14 cellular contexts compared by ENCODE assay signal in genomic region chr6:52507557-52508260, GRCh38.
DNase-seq lines count a peak whose midpoint lies in the region; ATAC-seq and TF ChIP-seq lines count a peak whose summit lies in the region.
"Had no signal": no experiment of that assay in that cellular context is flagged by ENCODE, and none has a peak within 500 bp of the region (broad histone marks: within the 10 kb centered on the region; RNA-seq: fewer than 3 reads in every experiment).

No MANE protein-coding gene starts in this region.

- no peak for TF ChIP-seq RAD21 in SK-N-SH (IDR thresholded peaks at IDR 0.05; ENCODE audit: low read length)

- no peaks in the 10 kb centered on the region for H3K9me3 Mint-ChIP-seq in neural progenitor cell

- H3K4me3 ChIP-seq in SK-N-SH (ENCODE audit: low read depth in 2 of 2, low read length in 1 of 2), result no peak overlapping the region
- no peak overlapping the region for H3K4me3 ChIP-seq in PC-3 (ENCODE audit: low read length)
- no peak overlapping the region for H3K4me3 ChIP-seq in thoracic aorta
- no peak overlapping the region for H3K4me3 ChIP-seq in neural progenitor cell

- H3K9me3 ChIP-seq in SK-N-SH, result no peaks in the 10 kb centered on the region
- H3K9me3 ChIP-seq in PC-3 (ENCODE audit: low read length), result no peaks in the 10 kb centered on the region
- no peaks in the 10 kb centered on the region for H3K9me3 ChIP-seq in thoracic aorta
- no peaks in the 10 kb centered on the region for H3K9me3 ChIP-seq in neural progenitor cell (ENCODE audit: low read depth)

- DNase-seq in SK-N-SH, result no peak
- DNase-seq in PC-3, result peak; percentile 35
- peak; percentile 84 for DNase-seq in fibroblast of peridontal ligament (ENCODE audit: extremely low read depth)
- DNase-seq in thoracic aorta (ENCODE audit: low spot score), result no peak
- DNase-seq in neural progenitor cell (ENCODE audit: low spot score), result no peak
- DNase-seq in COR-L47 (lab: John Stamatoyannopoulos, UW), result no peak
- no peak for DNase-seq in DMS 273 (lab: John Stamatoyannopoulos, UW; ENCODE audit: unreplicated experiment)
- DNase-seq: activated CD4-positive, alpha-beta T cell treated with anti-CD3 and anti-CD28 coated beads, Interleukin-2, amount 50 U/mL, for 4 hours; cerebellar nuclear complex; NCI-H2081 treated with DMSO at 0.1 percent for 48 hours; T-helper 17 cell had no signal

- H3K9ac ChIP-seq in SK-N-SH, result no peak overlapping the region
- H3K9ac ChIP-seq in PC-3 (ENCODE audit: low read length), result no peak overlapping the region
- H3K9ac ChIP-seq in neural progenitor cell, result no peak overlapping the region

- H3K79me2 ChIP-seq in SK-N-SH (ENCODE audit: insufficient read depth) (peaks cover 17% of the 10 kb centered on the region; the same call in 1 of the 2 replicates), PC-3 (ENCODE audit: low read length) (no peaks in the 10 kb centered on the region), neural progenitor cell (ENCODE audit: low read depth) (no peaks in the 10 kb centered on the region)

- H3K4me1 ChIP-seq in SK-N-SH (ENCODE audit: control insufficient read depth in 1 of 2, insufficient read depth in 2 of 2, low read depth in 1 of 2, low read length in 1 of 2) (peaks cover 28 to 49% of the 10 kb centered on the region in 2 experiments; a peak in 3 of 4 replicates), PC-3 (ENCODE audit: insufficient read depth, low read length) (peaks cover 43% of the 10 kb centered on the region), thoracic aorta (ENCODE audit: control insufficient read depth in 1 of 2, low read depth in 2 of 2) (peaks cover 47 to 87% of the 10 kb centered on the region in 2 donors), neural progenitor cell (peaks cover 3% of the 10 kb centered on the region)

- peaks cover 12% of the 10 kb centered on the region for H3K4me1 Mint-ChIP-seq in neural progenitor cell

- TF ChIP-seq EP300 in SK-N-SH (IDR thresholded peaks at IDR 0.05; ENCODE audit: borderline replicate concordance in 1 of 2, low read depth in 1 of 2, low read length in 1 of 2), result no peak

- H3K36me3 ChIP-seq in SK-N-SH (replicated peaks in 1 of 2; ENCODE audit: control insufficient read depth in 1 of 2, insufficient read depth in 2 of 2, low read length in 1 of 2) (peaks cover 51 to 61% of the 10 kb centered on the region in 2 experiments), PC-3 (ENCODE audit: low read depth, low read length) (peaks cover 15% of the 10 kb centered on the region), thoracic aorta (peaks cover 24% of the 10 kb centered on the region), neural progenitor cell (no peaks in the 10 kb centered on the region)

- no peaks in the 10 kb centered on the region for H3K27me3 ChIP-seq in SK-N-SH (ENCODE audit: insufficient read depth)
- no peaks in the 10 kb centered on the region for H3K27me3 ChIP-seq in PC-3 (ENCODE audit: low read length)
- H3K27me3 ChIP-seq in thoracic aorta (replicated peaks; ENCODE audit: insufficient read depth), result no peaks in the 10 kb centered on the region
- no peaks in the 10 kb centered on the region for H3K27me3 ChIP-seq in neural progenitor cell

- intact Hi-C loops in PC-3 (cut with micrococcal nuclease), result no loop called here

- no TSS peak for BruUV-seq in PC-3 (replicated peaks; lab: Mats Ljungman, UMichigan)

- CTCF ChIA-PET in SK-N-SH (lab: Yijun Ruan, JAX) (interaction anchor here (1.0 kb wide), 1 partner anchor 17 kb away, joined by 3 read pairs; no protein-coding TSS in a partner anchor), PC-3 (lab: Charles Lee) (no interaction called here)

- POLR2A ChIA-PET in SK-N-SH (lab: Yijun Ruan, JAX) (no interaction called here), PC-3 (lab: Charles Lee; ENCODE audit: unreplicated experiment) (no interaction called here)

- no peaks in the 10 kb centered on the region for H4K20me1 ChIP-seq in SK-N-SH (ENCODE audit: insufficient read depth)
- H4K20me1 ChIP-seq in PC-3 (ENCODE audit: low read length), result no peaks in the 10 kb centered on the region
- H4K20me1 ChIP-seq in neural progenitor cell (ENCODE audit: low read depth), result no peaks in the 10 kb centered on the region

- no peaks in the 10 kb centered on the region for H3K9me2 ChIP-seq in SK-N-SH
- H3K9me2 ChIP-seq in PC-3 (replicated peaks; ENCODE audit: low read length), result no peaks in the 10 kb centered on the region

- H3K4me2 ChIP-seq in SK-N-SH (no peak overlapping the region), PC-3 (ENCODE audit: low read length) (no peak overlapping the region), neural progenitor cell (no peak overlapping the region)

- H3K4me3 Mint-ChIP-seq in neural progenitor cell, result no peak overlapping the region
- H3K4me3 Mint-ChIP-seq: T-helper 17 cell had no signal

- no peak overlapping the region for H3K27ac Mint-ChIP-seq in neural progenitor cell

- H3K27ac ChIP-seq in SK-N-SH (ENCODE audit: low read depth in 2 of 2, low read length in 1 of 2) (no peak overlapping the region; a peak in 1 of 4 replicates), PC-3 (ENCODE audit: low read length) (no peak overlapping the region), thoracic aorta (peak overlapping the region; percentile 8 to 15), neural progenitor cell (no peak overlapping the region)

- TF ChIP-seq CTCF in SK-N-SH (IDR thresholded peaks at IDR 0.05) (no peak), PC-3 (conservative IDR thresholded peaks at IDR 0.05; ENCODE audit: low read depth, low read length) (no peak), thoracic aorta (IDR thresholded peaks at IDR 0.05) (no peak), neural progenitor cell (IDR thresholded peaks at IDR 0.05) (no peak)

- 90% methylated on average over 3 of the region's 3 CpGs for WGBS in SK-N-SH (ENCODE audit: low lambda C conversion rate)

- H2AFZ ChIP-seq in SK-N-SH (ENCODE audit: low read depth) (no peak overlapping the region), PC-3 (ENCODE audit: low read length) (no peak overlapping the region), neural progenitor cell (replicated peaks) (no peak overlapping the region)

- H3K27me3 Mint-ChIP-seq in neural progenitor cell (ENCODE audit: insufficient read depth, low read depth), result no peaks in the 10 kb centered on the region
- H3K27me3 Mint-ChIP-seq: T-helper 17 cell had no signal

- peaks cover 39% of the 10 kb centered on the region for H3F3A ChIP-seq in SK-N-SH (replicated peaks; ENCODE audit: insufficient read depth)
- H3F3A ChIP-seq in PC-3 (ENCODE audit: low read length, unreplicated experiment), result no peaks in the 10 kb centered on the region
- no peaks in the 10 kb centered on the region for H3F3A ChIP-seq in neural progenitor cell (ENCODE audit: low read depth)

- ATAC-seq in SK-N-SH treated with all-trans-retinoic acid at 6 μM for 48 hours, result no peak
- no peak for ATAC-seq in PC-3
- no peak for ATAC-seq in thoracic aorta (ENCODE audit: insufficient number of reproducible peaks, low FRiP score, low read depth)
- ATAC-seq: esophagus mucosa, right cardiac atrium, T-helper 17 cell had no signal

- peaks cover 48% of the 10 kb centered on the region for H3K36me3 Mint-ChIP-seq in neural progenitor cell

TF ChIP-seq in SK-N-SH, 30 proteins besides CTCF, POLR2A, EP300 and RAD21:
- TF ChIP-seq FOSL2 (IDR thresholded peaks at IDR 0.05; ENCODE audit: borderline replicate concordance, low read depth) (peak; percentile 12; the same call in 1 of the 2 replicates), IRF3 (IDR thresholded peaks at IDR 0.05; ENCODE audit: low read depth, low read length) (no peak)

TF ChIP-seq in SK-N-SH treated with all-trans-retinoic acid at 6 μM for 48 hours, 23 proteins besides CTCF, POLR2A, EP300 and RAD21:
- no peak for TF ChIP-seq CSRNP3 (CRISPR knock-in tag; IDR thresholded peaks at IDR 0.05)
- TF ChIP-seq ZFP30 (CRISPR knock-in tag; IDR thresholded peaks at IDR 0.05), result no peak
- no peak for TF ChIP-seq ZFP3 (CRISPR knock-in tag; IDR thresholded peaks at IDR 0.05)
- TF ChIP-seq OSR1 (CRISPR knock-in tag; IDR thresholded peaks at IDR 0.05), result no peak
- no peak for TF ChIP-seq CREB5 (CRISPR knock-in tag; IDR thresholded peaks at IDR 0.05; ENCODE audit: low read depth)
- no peak for TF ChIP-seq BACH2 (CRISPR knock-in tag; IDR thresholded peaks at IDR 0.05; ENCODE audit: borderline replicate concordance)
- no peak for TF ChIP-seq GLIS3 (CRISPR knock-in tag; IDR thresholded peaks at IDR 0.05)
- no peak for TF ChIP-seq ESRRG (CRISPR knock-in tag; IDR thresholded peaks at IDR 0.05)
- no peak for TF ChIP-seq TCF4 (CRISPR knock-in tag; IDR thresholded peaks at IDR 0.05; ENCODE audit: borderline replicate concordance)
- TF ChIP-seq RARB (CRISPR knock-in tag; IDR thresholded peaks at IDR 0.05), result no peak
- no peak for TF ChIP-seq TOX (CRISPR knock-in tag; IDR thresholded peaks at IDR 0.05; ENCODE audit: borderline replicate concordance)

Comparison
In these comparisons a context has a peak if more than half of its experiments do, and no peak if none do; other contexts are left out.
1. DNase-seq: peak in PC-3 (single experiment) and fibroblast of peridontal ligament (single experiment); none in SK-N-SH (single experiment), thoracic aorta (single experiment), neural progenitor cell (single experiment), COR-L47 (single experiment) and DMS 273 (single experiment).
2. H3K27ac ChIP-seq: peak in thoracic aorta (2 of 2); none in SK-N-SH (0 of 2), PC-3 (single experiment) and neural progenitor cell (single experiment).